In genomic region chr20:31473331-31474096, GRCh38 we compare ENCODE assay signal across 20 cellular contexts. TPM values are rescaled to one million over a fixed set of nuclear protein-coding genes. Genes with fewer than 3 reads are reported as not detected.
DNase-seq lines count a peak whose midpoint lies in the region; ATAC-seq and TF ChIP-seq lines count a peak whose summit lies in the region.
"Had no signal": no experiment of that assay in that cellular context is flagged by ENCODE, and none has a peak within 500 bp of the region (broad histone marks: within the 10 kb centered on the region; RNA-seq: fewer than 3 reads in every experiment).

No MANE protein-coding gene starts in this region.

- H4K20me1 ChIP-seq in OCI-LY7 (ENCODE audit: insufficient read depth, low read length), result no peaks in the 10 kb centered on the region

- no peaks in the 10 kb centered on the region for H3K79me2 ChIP-seq in OCI-LY7 (ENCODE audit: insufficient read depth, low read depth, low read length)
- H3K79me2 ChIP-seq: parathyroid adenoma had no signal

- peaks cover 46 to 50% of the 10 kb centered on the region in 2 donors for H3K27me3 Mint-ChIP-seq in stimulated activated naive B cell treated with anti-CD40 and anti-IgM and Interleukin-4, amounts not matched to agents 10 μg/mL and 1 μg/mL and 100 μg/mL, for 72 hours

- POLR2A ChIA-PET in OCI-LY7 (lab: Charles Lee), result interaction anchor here (0.6 to 0.7 kb wide), 2 partner anchors 14 to 35 kb away, joined by 3 read pairs; no protein-coding TSS in a partner anchor

- ATAC-seq in right cardiac atrium, result no peak
- ATAC-seq in HG02885 (IDR thresholded peaks at IDR 0.05; ENCODE audit: poor library complexity, unreplicated experiment), result peak; percentile 32
- ATAC-seq in stimulated activated naive B cell treated with anti-CD40 and anti-IgM and Interleukin-4, amounts not matched to agents 10 μg/mL and 1 μg/mL and 100 μg/mL, for 72 hours (replicated peaks), result peak; percentile 33 to 39
- ATAC-seq in HG02678 (IDR thresholded peaks at IDR 0.05; ENCODE audit: unreplicated experiment), result no peak

- H3K4me3 Mint-ChIP-seq in stimulated activated naive B cell treated with anti-CD40 and anti-IgM and Interleukin-4, amounts not matched to agents 10 μg/mL and 1 μg/mL and 100 μg/mL, for 72 hours, result no peak overlapping the region
- H3K4me3 Mint-ChIP-seq: central memory CD8-positive, alpha-beta T cell had no signal

- CTCF ChIA-PET in OCI-LY7 (lab: Charles Lee; ENCODE audit: unreplicated experiment), result interaction anchor here (2.2 kb wide), 1 partner anchor 29 kb away, joined by 8 read pairs; no protein-coding TSS in a partner anchor

- H3K27me3 ChIP-seq in right cardiac atrium (ENCODE audit: control insufficient read depth, insufficient read depth) (no peaks in the 10 kb centered on the region), right atrium auricular region (no peaks in the 10 kb centered on the region)
- H3K27me3 ChIP-seq: testis had no signal

- no peaks in the 10 kb centered on the region for H3K9me2 ChIP-seq in OCI-LY7 (ENCODE audit: insufficient read depth, low read length)

- peaks cover 2 to 4% of the 10 kb centered on the region in 2 donors for H3K36me3 Mint-ChIP-seq in stimulated activated naive B cell treated with anti-CD40 and anti-IgM and Interleukin-4, amounts not matched to agents 10 μg/mL and 1 μg/mL and 100 μg/mL, for 72 hours

- no TSS peak for BruUV-seq in OCI-LY7 (replicated peaks; lab: Mats Ljungman, UMichigan)

- H3K9me3 ChIP-seq in right cardiac atrium (ENCODE audit: control insufficient read depth, low read length) (no peaks in the 10 kb centered on the region), right atrium auricular region (no peaks in the 10 kb centered on the region), OCI-LY7 (ENCODE audit: low read length) (no peaks in the 10 kb centered on the region)
- H3K9me3 ChIP-seq: heart left ventricle, testis had no signal

- peaks cover 2 to 4% of the 10 kb centered on the region in 2 donors for H3K9me3 Mint-ChIP-seq in stimulated activated naive B cell treated with anti-CD40 and anti-IgM and Interleukin-4, amounts not matched to agents 10 μg/mL and 1 μg/mL and 100 μg/mL, for 72 hours
- H3K9me3 Mint-ChIP-seq: central memory CD8-positive, alpha-beta T cell had no signal

- no peak overlapping the region for H3K27ac Mint-ChIP-seq in stimulated activated naive B cell treated with anti-CD40 and anti-IgM and Interleukin-4, amounts not matched to agents 10 μg/mL and 1 μg/mL and 100 μg/mL, for 72 hours

- H3K4me3 ChIP-seq in right cardiac atrium (ENCODE audit: low read length) (no peak overlapping the region), right atrium auricular region (no peak overlapping the region), OCI-LY7 (ENCODE audit: low read depth, low read length, poor library complexity, severe bottlenecking) (peak overlapping the region; percentile 23)
- H3K4me3 ChIP-seq: testis had no signal

- no peak for TF ChIP-seq CTCF in right atrium auricular region (IDR thresholded peaks at IDR 0.05)
- no peak for TF ChIP-seq CTCF in OCI-LY7 (conservative IDR thresholded peaks at IDR 0.05; ENCODE audit: low read length)

- 84% methylated on average over 5 of the region's 5 CpGs for WGBS in right cardiac atrium

- H3K4me2 ChIP-seq in OCI-LY7 (ENCODE audit: low read length), result peak overlapping the region; percentile 71

- H3K27ac ChIP-seq in right cardiac atrium (ENCODE audit: low read length) (peak overlapping the region; percentile 23), right atrium auricular region (no peak overlapping the region), OCI-LY7 (ENCODE audit: low read depth, low read length, poor library complexity, severe bottlenecking) (peak overlapping the region; percentile 60)
- H3K27ac ChIP-seq: epithelial cell of prostate, parathyroid adenoma, testis had no signal

- intact Hi-C loops in right cardiac atrium (cut with DNase I) (no loop called here), OCI-LY7 (cut with micrococcal nuclease; ENCODE audit: unreplicated experiment) (no loop called here)

- H3K36me3 ChIP-seq in right atrium auricular region (no peaks in the 10 kb centered on the region), OCI-LY7 (ENCODE audit: insufficient read depth, low read length) (no peaks in the 10 kb centered on the region)
- H3K36me3 ChIP-seq: heart left ventricle had no signal

- H3K4me1 ChIP-seq in right cardiac atrium (ENCODE audit: control insufficient read depth, insufficient read depth, low read length) (peaks cover 3% of the 10 kb centered on the region), right atrium auricular region (peaks cover 0 to 14% of the 10 kb centered on the region in 2 donors), OCI-LY7 (ENCODE audit: insufficient read depth, low read length, poor library complexity, severe bottlenecking) (peaks cover 28% of the 10 kb centered on the region)
- H3K4me1 ChIP-seq: parathyroid adenoma had no signal

- H3K4me1 Mint-ChIP-seq in stimulated activated naive B cell treated with anti-CD40 and anti-IgM and Interleukin-4, amounts not matched to agents 10 μg/mL and 1 μg/mL and 100 μg/mL, for 72 hours, result peaks cover 18 to 32% of the 10 kb centered on the region in 2 donors

- H2AFZ ChIP-seq in OCI-LY7 (ENCODE audit: low read length), result peak overlapping the region; percentile 82
- H2AFZ ChIP-seq: parathyroid adenoma had no signal

- DNase-seq in right cardiac atrium (no peak), right atrium auricular region (ENCODE audit: low spot score) (no peak), OCI-LY7 (ENCODE audit: low spot score) (no peak), cerebellar cortex (ENCODE audit: low spot score) (no peak), NCI-H524 (lab: John Stamatoyannopoulos, UW) (no peak)
- no peak for DNase-seq in stimulated activated naive B cell treated with anti-CD40 and anti-IgM and Interleukin-4, amounts not matched to agents 10 μg/mL and 1 μg/mL and 100 μg/mL, for 72 hours
- DNase-seq: GDM1; NCI-H2171; stimulated activated CD4-positive, alpha-beta T cell treated with anti-CD3 and anti-CD28 coated beads, Interleukin-12 subunit alpha, Interleukin-12 subunit beta, amount 100 ng/mL, for 4 hours had no signal

RNA-seq across cellular contexts. Expression of gene DEFB124, which starts 1.4 kb away (rescaled TPM):
- total RNA-seq in right cardiac atrium (not detected), right atrium auricular region (not detected), OCI-LY7 (2022) (not detected in 2 replicates)
- not detected for polyA plus RNA-seq in right cardiac atrium
- total RNA-seq in OCI-LY7 (2014; rRNA removed; shearing (Covaris generic)), result not detected in 2 replicates
- total RNA-seq: heart left ventricle; kidney epithelial cell; MCF 10A; T-helper 2 cell treated with Interferon-gamma antibody and Interleukin-4, amounts not matched to agents 100 ng/mL and 5 ng/mL, for 36 hours; testis had no signal

RNA-seq across cellular contexts. Expression of gene REM1, which starts 1.6 kb away (rescaled TPM):
- total RNA-seq in right cardiac atrium (1 to 10 TPM; 1.6 to 2.9 (median 2.5) TPM), right atrium auricular region (1 to 10 TPM; 3.0 to 3.1 TPM), OCI-LY7 (2022) (not detected in 2 replicates)
- polyA plus RNA-seq in right cardiac atrium, result 2.9 TPM
- not detected in 2 replicates for total RNA-seq in OCI-LY7 (2014; rRNA removed; shearing (Covaris generic))
- total RNA-seq: kidney epithelial cell; MCF 10A; T-helper 2 cell treated with Interferon-gamma antibody and Interleukin-4, amounts not matched to agents 100 ng/mL and 5 ng/mL, for 36 hours had no signal

RNA-seq across cellular contexts. Expression of gene DEFB123, which starts 33.1 kb away (rescaled TPM):
- total RNA-seq in right cardiac atrium (not detected), right atrium auricular region (not detected), OCI-LY7 (2022) (not detected in 2 replicates)
- not detected for polyA plus RNA-seq in right cardiac atrium
- not detected in 2 replicates for total RNA-seq in OCI-LY7 (2014; rRNA removed; shearing (Covaris generic))
- total RNA-seq: heart left ventricle; kidney epithelial cell; MCF 10A; mucosa of gallbladder; T-helper 2 cell treated with Interferon-gamma antibody and Interleukin-4, amounts not matched to agents 100 ng/mL and 5 ng/mL, for 36 hours had no signal
- polyA plus RNA-seq: heart left ventricle had no signal

RNA-seq across cellular contexts. Expression of gene HM13, which starts 40.7 kb away (rescaled TPM):
- total RNA-seq in right cardiac atrium (10 to 100 TPM; 40.0 to 80.2 (median 62.1) TPM), right atrium auricular region (10 to 100 TPM; 31.7 to 45.7 TPM), OCI-LY7 (2022) (142 and 148 TPM in 2 replicates)
- polyA plus RNA-seq in right cardiac atrium, result 47.8 TPM
- 43.6 and 51.3 TPM in 2 replicates for total RNA-seq in OCI-LY7 (2014; rRNA removed; shearing (Covaris generic))

Comparison
In these comparisons a context has a peak if more than half of its experiments do, and no peak if none do; other contexts are left out.
1. H3K27ac ChIP-seq: peak in right cardiac atrium (single experiment) and OCI-LY7 (single experiment); none in right atrium auricular region (0 of 2).
2. ATAC-seq: peak in HG02885 (single experiment) and stimulated activated naive B cell treated with anti-CD40 and anti-IgM and Interleukin-4, amounts not matched to agents 10 μg/mL and 1 μg/mL and 100 μg/mL, for 72 hours (2 of 2); none in right cardiac atrium (0 of 2) and HG02678 (single experiment).